Comparison of ENCODE assay signal across 8 cellular contexts in genomic region chr11:128323381-128323780, GRCh38.
DNase-seq lines count a peak whose midpoint lies in the region; ATAC-seq lines count a peak whose summit lies in the region.

No MANE protein-coding gene starts in this region.

- in situ Hi-C loops in SK-MEL-5 (cut with HindIII; ENCODE audit: low pct_unique_long_range_greater_than_20kb, low sequenced_read_pairs) = no loop called here

- DNase-seq in AG20443 (ENCODE audit: low spot score) = peak; percentile 75
- DNase-seq in SK-MEL-5 (ENCODE audit: low read depth, low spot score) = peak; percentile 58
- DNase-seq in globus pallidus (ENCODE audit: low spot score) = peak; percentile 19
- DNase-seq in NCI-H1694 treated with DMSO at 0.1 percent for 48 hours (lab: John Stamatoyannopoulos, UW) = no peak
- DNase-seq in COR-L47 (lab: John Stamatoyannopoulos, UW) = no peak
- DNase-seq in NCI-H748 treated with DMSO at 0.1 percent for 48 hours (lab: John Stamatoyannopoulos, UW) = no peak

- ATAC-seq in GM19328 (IDR thresholded peaks at IDR 0.05; ENCODE audit: unreplicated experiment) = peak; percentile 44
- no peak for ATAC-seq in HG03571 (IDR thresholded peaks at IDR 0.05; ENCODE audit: unreplicated experiment)

Comparison
In these comparisons a context has a peak if more than half of its experiments do, and no peak if none do; other contexts are left out.
1. DNase-seq: peak in AG20443 (single experiment), SK-MEL-5 (single experiment) and globus pallidus (single experiment); none in NCI-H1694 treated with DMSO at 0.1 percent for 48 hours (single experiment), COR-L47 (single experiment) and NCI-H748 treated with DMSO at 0.1 percent for 48 hours (single experiment).